Comparison of ENCODE assay signal across 8 cellular contexts in the genomic region with DNA sequence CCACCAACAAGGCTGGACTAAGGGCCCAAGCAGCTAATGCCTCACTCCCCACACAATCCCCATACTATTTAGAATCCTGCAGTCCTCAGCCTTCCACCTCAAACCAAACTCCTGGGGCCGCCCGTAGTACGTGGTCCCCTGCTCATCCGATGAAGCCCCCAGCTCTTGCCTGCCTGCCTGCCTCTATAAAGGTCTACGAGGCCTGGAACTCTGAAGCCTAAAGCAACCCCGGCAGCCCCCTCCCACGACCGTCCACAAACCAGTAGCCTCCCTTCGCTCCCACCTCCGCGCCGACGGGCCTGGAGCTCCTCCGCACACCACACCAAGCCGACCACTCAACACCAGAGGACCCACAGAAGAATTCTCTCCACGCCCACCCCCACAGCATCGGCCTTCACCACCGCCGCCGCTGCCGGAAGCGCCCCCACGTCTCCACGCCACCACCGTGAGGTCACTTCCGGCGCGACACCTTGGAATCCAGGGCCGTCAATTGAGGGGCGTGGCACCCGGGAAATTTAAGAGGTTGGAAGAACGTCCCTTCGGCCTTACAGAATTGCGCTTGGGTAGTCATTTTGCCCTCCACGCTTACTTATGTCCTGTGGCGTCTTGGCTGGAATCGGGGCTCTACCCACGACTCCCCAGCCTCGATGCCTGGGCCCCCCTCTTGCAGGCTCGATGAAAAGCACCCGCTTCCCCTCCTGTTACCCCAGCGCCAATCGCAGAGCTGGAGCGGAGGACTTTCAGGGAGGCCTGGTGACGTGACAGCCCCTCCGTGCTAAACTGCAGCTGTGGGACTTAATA. TPM values are rescaled to one million over a fixed set of nuclear protein-coding genes. Genes with fewer than 3 reads are reported as not detected.
DNase-seq lines count a peak whose midpoint lies in the region; ATAC-seq and TF ChIP-seq lines count a peak whose summit lies in the region.

A gene with protein sequence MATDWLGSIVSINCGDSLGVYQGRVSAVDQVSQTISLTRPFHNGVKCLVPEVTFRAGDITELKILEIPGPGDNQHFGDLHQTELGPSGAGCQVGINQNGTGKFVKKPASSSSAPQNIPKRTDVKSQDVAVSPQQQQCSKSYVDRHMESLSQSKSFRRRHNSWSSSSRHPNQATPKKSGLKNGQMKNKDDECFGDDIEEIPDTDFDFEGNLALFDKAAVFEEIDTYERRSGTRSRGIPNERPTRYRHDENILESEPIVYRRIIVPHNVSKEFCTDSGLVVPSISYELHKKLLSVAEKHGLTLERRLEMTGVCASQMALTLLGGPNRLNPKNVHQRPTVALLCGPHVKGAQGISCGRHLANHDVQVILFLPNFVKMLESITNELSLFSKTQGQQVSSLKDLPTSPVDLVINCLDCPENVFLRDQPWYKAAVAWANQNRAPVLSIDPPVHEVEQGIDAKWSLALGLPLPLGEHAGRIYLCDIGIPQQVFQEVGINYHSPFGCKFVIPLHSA (minus strand): TSS at position 428 of the 801 bp plus-strand sequence. CDS start 20,900 bp downstream, outside the sequence.

- no peaks in the 10 kb centered on the region for H3K9me3 ChIP-seq in BE2C

- peak within 1 kb of the TSS; percentile 85 for H3K4me3 ChIP-seq in BE2C (ENCODE audit: low read depth, low read length)

- peak; percentile 87 for ATAC-seq in GM19372 (IDR thresholded peaks at IDR 0.05; ENCODE audit: low read depth, unreplicated experiment)

- TF ChIP-seq CTCF in BE2C (IDR thresholded peaks at IDR 0.05; ENCODE audit: low read depth, low read length): no peak

- DNase-seq in BE2C: peak; percentile 86
- peak; percentile 46 for DNase-seq in HS-5 (ENCODE audit: low read depth)
- DNase-seq in NOMO-1 treated with dmso at 0.1 percent for 144 hours (lab: John Stamatoyannopoulos, UW; ENCODE audit: unreplicated experiment): peak; percentile 79
- peak; percentile 71 for DNase-seq in activated CD8-positive, alpha-beta memory T cell treated with anti-CD3 and anti-CD28 coated beads, Interleukin-2, amount 50 U/mL, for 1 hour (ENCODE audit: extremely low read depth)
- DNase-seq in mesenteric fat pad (ENCODE audit: low spot score): peak; percentile 95
- DNase-seq in stimulated activated CD8-positive, alpha-beta memory T cell treated with anti-CD3 and anti-CD28 coated beads, Interleukin-15, amount 100 ng/mL, for 1 hour (ENCODE audit: low read depth): peak; percentile 79

- no peaks in the 10 kb centered on the region for H3K4me1 ChIP-seq in BE2C

- no peaks in the 10 kb centered on the region for H3K36me3 ChIP-seq in BE2C

- in situ Hi-C loops in endometrial microvascular endothelial cells (cut with HindIII; ENCODE audit: inconsistent ontology term, low pct_unique_long_range_greater_than_20kb, low sequenced_read_pairs): no loop called here

- H3K27me3 ChIP-seq in BE2C: peaks cover 16% of the 10 kb centered on the region

RNA-seq across cellular contexts. Expression of the gene that starts here (rescaled TPM):
- 65.7 TPM for polyA plus RNA-seq in BE2C (2012; ENCODE audit: insufficient read depth, insufficient read length, low read depth)
- total RNA-seq in endometrial microvascular endothelial cells (ENCODE audit: inconsistent ontology term): 14.2 TPM
- total RNA-seq in mesenteric fat pad: 27.2 TPM

Comparison
In these comparisons a context has a peak if more than half of its experiments do, and no peak if none do; other contexts are left out.
1. Peak in every context shown above with its lines: DNase-seq, ATAC-seq and H3K4me3 ChIP-seq.